ENCODE assay signal across 17 cellular contexts in the genomic region with DNA sequence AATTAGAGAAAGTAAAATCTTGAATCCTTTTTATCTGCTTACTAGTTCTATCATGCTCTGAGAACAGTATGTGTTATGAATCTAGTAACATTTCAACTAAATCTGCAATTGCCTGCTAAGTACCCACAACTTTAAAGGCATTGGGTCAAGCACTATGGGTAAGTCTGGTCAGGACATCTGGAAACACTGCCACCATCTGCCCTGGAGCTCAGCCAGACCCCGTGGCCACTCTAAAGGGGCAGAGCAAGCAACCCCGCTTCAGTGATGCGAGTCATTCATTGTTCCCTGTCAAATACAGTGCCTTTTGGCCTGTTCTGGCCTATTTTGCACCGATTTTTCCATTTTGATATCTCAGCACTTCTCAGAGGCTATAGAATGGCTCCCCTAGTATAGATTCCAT. TPM values are rescaled to one million over a fixed set of nuclear protein-coding genes. Genes with fewer than 3 reads are reported as not detected.
DNase-seq lines count a peak whose midpoint lies in the region; ATAC-seq and TF ChIP-seq lines count a peak whose summit lies in the region.
"Had no signal": no experiment of that assay in that cellular context is flagged by ENCODE, and none has a peak within 500 bp of the region (broad histone marks: within the 10 kb centered on the region; RNA-seq: fewer than 3 reads in every experiment).

No MANE protein-coding gene starts in this region.

- no peak overlapping the region for H3K14ac ChIP-seq in mesenchymal stem cell (ENCODE audit: low read length in 2 of 2)

- TF ChIP-seq CTCF in fibroblast of pulmonary artery (IDR thresholded peaks at IDR 0.05; ENCODE audit: low read length, missing control alignments) = no peak
- TF ChIP-seq CTCF in colonic mucosa (IDR thresholded peaks at IDR 0.05) = no peak

- H3K18ac ChIP-seq in mesenchymal stem cell (ENCODE audit: low read depth in 1 of 2, low read length in 2 of 2) = no peak overlapping the region

- peaks cover 2% of the 10 kb centered on the region for H3K4me1 ChIP-seq in mesenchymal stem cell (ENCODE audit: control insufficient read depth, insufficient read depth, low read depth, low read length)
- no peaks in the 10 kb centered on the region for H3K4me1 ChIP-seq in colonic mucosa
- H3K4me1 ChIP-seq: BLaER1 had no signal

- peak overlapping the region; percentile 4 for H4K8ac ChIP-seq in mesenchymal stem cell (ENCODE audit: low read length)

- intact Hi-C loops in colonic mucosa (cut with DNase I) = no loop called here

- no peak overlapping the region for H2AK5ac ChIP-seq in mesenchymal stem cell (ENCODE audit: low read length, severe bottlenecking)

- no peak overlapping the region for H4K91ac ChIP-seq in mesenchymal stem cell (ENCODE audit: low read length)

- no peak overlapping the region for H2BK120ac ChIP-seq in mesenchymal stem cell (ENCODE audit: low read depth, low read length)

- H2BK15ac ChIP-seq in mesenchymal stem cell (ENCODE audit: low read depth, poor library complexity, severe bottlenecking) = no peak overlapping the region

- no peak overlapping the region for H2BK12ac ChIP-seq in mesenchymal stem cell (ENCODE audit: low read length in 2 of 2)

- no peak overlapping the region for H3K27ac ChIP-seq in mesenchymal stem cell (ENCODE audit: low read length, poor library complexity, severe bottlenecking)
- H3K27ac ChIP-seq in colonic mucosa = no peak overlapping the region
- H3K27ac ChIP-seq: BLaER1, coronary artery, psoas muscle had no signal

- no peak overlapping the region for H2AFZ ChIP-seq in mesenchymal stem cell (ENCODE audit: low read depth, low read length)

- ATAC-seq in GM18858 (IDR thresholded peaks at IDR 0.05; ENCODE audit: unreplicated experiment) (no peak), HG03039 (IDR thresholded peaks at IDR 0.05; ENCODE audit: unreplicated experiment) (no peak)
- ATAC-seq: activated naive CD8-positive, alpha-beta T cell treated with anti-CD3 and anti-CD28 coated beads, Interleukin-2, amount 50 U/mL, for 24 hours; GM12878; PC-3; psoas muscle had no signal

- H3K36me3 ChIP-seq in mesenchymal stem cell (ENCODE audit: control insufficient read depth in 1 of 2, insufficient read depth in 2 of 2, low read depth in 1 of 2, low read length in 2 of 2) (peaks cover 5% of the 10 kb centered on the region in 2 experiments), colonic mucosa (no peaks in the 10 kb centered on the region)
- H3K36me3 ChIP-seq: BLaER1 had no signal

- no peak overlapping the region for H2BK5ac ChIP-seq in mesenchymal stem cell (ENCODE audit: low read depth, low read length, poor library complexity, severe bottlenecking)

- no peaks in the 10 kb centered on the region for H3K27me3 ChIP-seq in mesenchymal stem cell (ENCODE audit: control insufficient read depth in 1 of 2, insufficient read depth in 1 of 2, low read length in 2 of 2)
- H3K27me3 ChIP-seq in colonic mucosa = no peaks in the 10 kb centered on the region
- H3K27me3 ChIP-seq: BLaER1 had no signal

- no peak overlapping the region for H3K23ac ChIP-seq in mesenchymal stem cell (ENCODE audit: low read length in 2 of 2)

- no peak overlapping the region for H3K4me2 ChIP-seq in mesenchymal stem cell (ENCODE audit: low read length, poor library complexity, severe bottlenecking)
- H3K4me2 ChIP-seq: BLaER1 had no signal

- H3K9ac ChIP-seq in mesenchymal stem cell (ENCODE audit: low read length) (no peak overlapping the region), colonic mucosa (ENCODE audit: low read depth in 2 of 2, low read length in 2 of 2) (no peak overlapping the region)
- H3K9ac ChIP-seq: BLaER1 had no signal

- WGBS in mesenchymal stem cell = 70% methylated on average over 4 of the region's 4 CpGs

- H3K4me3 ChIP-seq in fibroblast of pulmonary artery (replicated peaks; ENCODE audit: low read depth, low read length) = no peak overlapping the region
- no peak overlapping the region for H3K4me3 ChIP-seq in mesenchymal stem cell (ENCODE audit: insufficient read depth in 1 of 2, low read depth in 1 of 2, low read length in 2 of 2)
- no peak overlapping the region for H3K4me3 ChIP-seq in colonic mucosa
- H3K4me3 ChIP-seq: BLaER1, coronary artery, GM12878, psoas muscle had no signal

- peak; percentile 65 for DNase-seq in EH (ENCODE audit: low read depth)
- DNase-seq in SHP77 treated with DMSO at 0.1 percent for 48 hours (lab: John Stamatoyannopoulos, UW) = peak; percentile 43
- peak; percentile 26 for DNase-seq in fibroblast of pulmonary artery (ENCODE audit: low read depth)
- peak; percentile 54 for DNase-seq in mesenchymal stem cell
- DNase-seq in colonic mucosa = no peak
- no peak for DNase-seq in iPS-NIHi11 (ENCODE audit: low spot score)
- DNase-seq: activated CD4-positive, alpha-beta T cell treated with anti-CD3 and anti-CD28 coated beads for 48 hours; activated naive CD8-positive, alpha-beta T cell treated with anti-CD3 and anti-CD28 coated beads, Interleukin-2, amount 50 U/mL, for 24 hours; activated T-cell treated with anti-CD3 and anti-CD28 coated beads, Interleukin-2, amount 50 U/mL, for 1 hour; PC-3; psoas muscle; stimulated activated CD8-positive, alpha-beta memory T cell treated with anti-CD3 and anti-CD28 coated beads, Interleukin-4, amount 100 ng/mL, for 48 hours had no signal

- peaks cover 11% of the 10 kb centered on the region for H3K79me1 ChIP-seq in mesenchymal stem cell (replicated peaks; ENCODE audit: low read length, poor library complexity, severe bottlenecking)

- no peaks in the 10 kb centered on the region for H3K9me3 ChIP-seq in mesenchymal stem cell (ENCODE audit: control insufficient read depth, low read length)
- no peaks in the 10 kb centered on the region for H3K9me3 ChIP-seq in colonic mucosa
- H3K9me3 ChIP-seq: BLaER1, psoas muscle had no signal

- no peak overlapping the region for H3K4ac ChIP-seq in mesenchymal stem cell (ENCODE audit: low read depth in 1 of 2, low read length in 2 of 2)

RNA-seq across cellular contexts. Expression of a gene that starts 33.7 kb away (rescaled TPM):
- polyA plus RNA-seq in mesenchymal stem cell (2013, experiment 1 of 2) = 10.8 TPM
- 10.7 TPM for polyA plus RNA-seq in mesenchymal stem cell (2013, experiment 2 of 2)
- total RNA-seq in colonic mucosa = 1 to 10 TPM; 7.0 to 8.3 TPM

RNA-seq across cellular contexts. Expression of a gene that starts 59.6 kb away (rescaled TPM):
- 49.4 TPM for polyA plus RNA-seq in mesenchymal stem cell (2013, experiment 1 of 2)
- 49.2 TPM for polyA plus RNA-seq in mesenchymal stem cell (2013, experiment 2 of 2)
- total RNA-seq in colonic mucosa = 10 to 100 TPM; 82.9 to 94.3 TPM

Comparison
In these comparisons a context has a peak if more than half of its experiments do, and no peak if none do; other contexts are left out.
1. DNase-seq: peak in EH (single experiment), SHP77 treated with DMSO at 0.1 percent for 48 hours (single experiment), fibroblast of pulmonary artery (single experiment) and mesenchymal stem cell (single experiment); none in colonic mucosa (single experiment) and iPS-NIHi11 (single experiment).